Comparison of ENCODE assay signal across 9 cellular contexts in the genomic region with DNA sequence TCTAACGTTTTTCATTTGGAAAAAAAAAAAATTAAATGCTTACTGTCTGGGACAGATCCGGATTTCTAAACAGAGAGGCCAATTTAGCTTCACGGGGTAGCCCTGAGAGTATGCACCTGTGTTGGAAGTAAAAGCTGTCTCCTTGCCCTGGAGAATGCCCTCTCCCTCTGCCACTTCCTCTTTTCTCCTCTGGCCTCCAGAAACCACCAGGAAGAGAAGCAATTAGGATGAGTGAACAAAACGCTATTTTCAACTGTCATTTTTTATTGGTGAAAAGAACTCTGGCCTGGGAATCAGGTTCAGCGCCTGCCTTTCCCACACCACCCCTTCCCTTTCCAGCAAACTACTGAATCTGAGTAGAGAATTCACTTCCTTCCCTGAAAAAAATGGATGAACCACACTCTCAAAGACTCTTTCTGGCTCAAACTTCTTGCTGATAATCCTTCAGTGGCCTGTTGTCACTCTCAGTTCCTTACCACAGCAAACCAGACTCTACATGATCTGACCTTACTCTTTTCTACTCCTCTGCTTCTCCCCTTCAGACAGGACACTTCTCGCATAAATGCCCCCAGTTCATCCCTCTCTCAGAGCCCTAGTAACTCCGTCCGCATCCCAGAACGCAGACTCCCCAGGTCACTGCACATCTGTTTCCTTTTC. TPM values are rescaled to one million over a fixed set of nuclear protein-coding genes. Genes with fewer than 3 reads are reported as not detected.
DNase-seq lines count a peak whose midpoint lies in the region; ATAC-seq and TF ChIP-seq lines count a peak whose summit lies in the region.
"Had no signal": no experiment of that assay in that cellular context is flagged by ENCODE, and none has a peak within 500 bp of the region (broad histone marks: within the 10 kb centered on the region; RNA-seq: fewer than 3 reads in every experiment).

No MANE protein-coding gene starts in this region.

- H3K9me3 Mint-ChIP-seq in activated naive CD8-positive, alpha-beta T cell treated with anti-CD3 and anti-CD28 coated beads for 36 hours, result peaks cover 7% of the 10 kb centered on the region
- no peaks in the 10 kb centered on the region for H3K9me3 Mint-ChIP-seq in naive thymus-derived CD8-positive, alpha-beta T cell

- peak overlapping the region; percentile 13 for H2BK5ac ChIP-seq in IMR-90 (ENCODE audit: low read depth, low read length, poor library complexity, severe bottlenecking)

- H3K9me1 ChIP-seq in IMR-90 (ENCODE audit: insufficient read depth, low read length), result peaks cover 49% of the 10 kb centered on the region

- peaks cover 44% of the 10 kb centered on the region for H3K36me3 Mint-ChIP-seq in activated naive CD8-positive, alpha-beta T cell treated with anti-CD3 and anti-CD28 coated beads for 36 hours
- peaks cover 0 to 19% (median 12%) of the 10 kb centered on the region in 3 donors for H3K36me3 Mint-ChIP-seq in naive thymus-derived CD8-positive, alpha-beta T cell

- H3K4me1 Mint-ChIP-seq in activated naive CD8-positive, alpha-beta T cell treated with anti-CD3 and anti-CD28 coated beads for 36 hours, result peaks cover 72% of the 10 kb centered on the region
- H3K4me1 Mint-ChIP-seq in naive thymus-derived CD8-positive, alpha-beta T cell, result peaks cover 40 to 92% (median 88%) of the 10 kb centered on the region in 4 donors

- no peak for TF ChIP-seq RAD21 in IMR-90 (IDR thresholded peaks at IDR 0.05; ENCODE audit: low read length)

- in situ Hi-C loops in IMR-90 (cut with MboI; ENCODE audit: low sequenced_read_pairs), result no loop called here

- H3K9ac ChIP-seq in IMR-90 (ENCODE audit: low read depth, low read length), result no peak overlapping the region

- no peak overlapping the region for H4K5ac ChIP-seq in IMR-90 (ENCODE audit: low read depth, low read length)

- H3K36me3 ChIP-seq in IMR-90 (ENCODE audit: control insufficient read depth, insufficient read depth, low read length), result peaks cover 4% of the 10 kb centered on the region; the same call in 1 of the 2 replicates

- no peak for TF ChIP-seq POLR2A in IMR-90 (IDR thresholded peaks at IDR 0.05; ENCODE audit: low read depth, low read length)

- dilution Hi-C loops in IMR-90 (cut with HindIII; ENCODE audit: low sequenced_read_pairs, unreplicated experiment), result no loop called here

- peak overlapping the region; percentile 50 for H3K27ac Mint-ChIP-seq in activated naive CD8-positive, alpha-beta T cell treated with anti-CD3 and anti-CD28 coated beads for 36 hours
- H3K27ac Mint-ChIP-seq in naive thymus-derived CD8-positive, alpha-beta T cell, result peak overlapping the region; percentile 66 to 98 (median 84)

- H4K20me1 ChIP-seq in IMR-90 (ENCODE audit: insufficient read depth, low read length), result peaks cover 93% of the 10 kb centered on the region

- no peak overlapping the region for H2AFZ ChIP-seq in IMR-90 (replicated peaks; ENCODE audit: low read length, poor library complexity)

- no peak overlapping the region for H3K18ac ChIP-seq in IMR-90 (ENCODE audit: low read depth, low read length)

- no peak overlapping the region for H3K4ac ChIP-seq in IMR-90 (ENCODE audit: low read depth, low read length)

- peaks cover 19 to 92% of the 10 kb centered on the region in 2 experiments for H3K79me1 ChIP-seq in IMR-90 (ENCODE audit: low read depth in 1 of 2, low read length in 2 of 2)

- TF ChIP-seq CTCF in IMR-90 (conservative IDR thresholded peaks at IDR 0.05; ENCODE audit: low read depth, low read length), result no peak

- CTCF ChIA-PET in IMR-90 (lab: Yijun Ruan, JAX), result no interaction called here

- POLR2A ChIA-PET in IMR-90 (lab: Charles Lee; ENCODE audit: unreplicated experiment), result no interaction called here
- POLR2A ChIA-PET in naive thymus-derived CD8-positive, alpha-beta T cell (lab: Charles Lee), result interaction anchor here (3.8 kb wide), 1 partner anchor 29 kb away, joined by 24 read pairs; the partner anchor contains the start of gene KLF7

- intact Hi-C loops in IMR-90 (cut with micrococcal nuclease), result no loop called here

- 84% methylated on average over 4 of the region's 9 CpGs; no CpG with 5 or more reads in 1 of the 2 experiments for WGBS in IMR-90 (ENCODE audit: extremely low coverage in 2 of 2, insufficient read length in 1 of 2), 2 experiments

- peak; percentile 47 for DNase-seq in CD1c-positive myeloid dendritic cell (ENCODE audit: extremely low spot score)
- no peak for DNase-seq in IMR-90
- no peak for DNase-seq in activated naive CD8-positive, alpha-beta T cell treated with anti-CD3 and anti-CD28 coated beads for 36 hours
- no peak for DNase-seq in naive thymus-derived CD8-positive, alpha-beta T cell
- no peak for DNase-seq in NCI-H524 (lab: John Stamatoyannopoulos, UW)
- DNase-seq in anterior cingulate cortex (lab: John Stamatoyannopoulos, UW), result no peak
- DNase-seq in NCI-H1436 (lab: John Stamatoyannopoulos, UW), result no peak
- DNase-seq: SHP77 treated with DMSO at 0.1 percent for 48 hours had no signal

- H3K27ac ChIP-seq in IMR-90 (ENCODE audit: insufficient read depth, low read length), result no peak overlapping the region

- BruUV-seq in IMR-90 (replicated peaks; lab: Mats Ljungman, UMichigan), result no TSS peak

- no peak overlapping the region for H2BK15ac ChIP-seq in IMR-90 (ENCODE audit: low read depth, low read length)

- ATAC-seq in IMR-90 (ENCODE audit: low read depth), result no peak
- peak; percentile 27 to 31 for ATAC-seq in naive thymus-derived CD8-positive, alpha-beta T cell
- ATAC-seq in GM19395 (IDR thresholded peaks at IDR 0.05; ENCODE audit: unreplicated experiment), result no peak

- no peak overlapping the region for H2AK5ac ChIP-seq in IMR-90 (ENCODE audit: low read depth, low read length)

- no peak overlapping the region for H2BK120ac ChIP-seq in IMR-90 (ENCODE audit: low read depth, low read length)

- H3K56ac ChIP-seq in IMR-90 (ENCODE audit: extremely low read depth, insufficient read depth, low read length), result no peak overlapping the region

- no peaks in the 10 kb centered on the region for H3K9me3 ChIP-seq in IMR-90 (ENCODE audit: control insufficient read depth, insufficient read depth, low read length)

- no peaks in the 10 kb centered on the region for H3K27me3 ChIP-seq in IMR-90 (ENCODE audit: control insufficient read depth, insufficient read depth, low read length)

- peak overlapping the region; percentile 5; the same call in 1 of the 2 replicates for H3K4me2 ChIP-seq in IMR-90 (ENCODE audit: low read depth, low read length)

- no peak overlapping the region for H3K4me3 ChIP-seq in IMR-90 (ENCODE audit: insufficient read depth, low read depth, low read length)

- no peak overlapping the region for H2AK9ac ChIP-seq in IMR-90 (replicated peaks; ENCODE audit: low read depth, low read length, poor library complexity)

- H4K8ac ChIP-seq in IMR-90 (ENCODE audit: low read depth in 2 of 2, low read length in 2 of 2), result no peak overlapping the region

- H3K4me1 ChIP-seq in IMR-90 (ENCODE audit: control insufficient read depth, insufficient read depth, low read length), result peaks cover 40% of the 10 kb centered on the region

- H2BK20ac ChIP-seq in IMR-90 (ENCODE audit: low read depth, low read length), result no peak overlapping the region

- H3K23ac ChIP-seq in IMR-90 (ENCODE audit: low read depth, low read length), result peak overlapping the region; percentile 88; the same call in 1 of the 2 replicates

- no peaks in the 10 kb centered on the region for H3K27me3 Mint-ChIP-seq in activated naive CD8-positive, alpha-beta T cell treated with anti-CD3 and anti-CD28 coated beads for 36 hours
- H3K27me3 Mint-ChIP-seq in naive thymus-derived CD8-positive, alpha-beta T cell, result no peaks in the 10 kb centered on the region

- no peak overlapping the region for H4K91ac ChIP-seq in IMR-90 (ENCODE audit: insufficient read depth, low read depth, low read length)

- peak overlapping the region; percentile 23 for H3K4me3 Mint-ChIP-seq in activated naive CD8-positive, alpha-beta T cell treated with anti-CD3 and anti-CD28 coated beads for 36 hours
- peak overlapping the region in 9 of 10 donors; percentile 15 to 83 (median 54) for H3K4me3 Mint-ChIP-seq in naive thymus-derived CD8-positive, alpha-beta T cell

- peak overlapping the region; percentile 36 for H3K14ac ChIP-seq in IMR-90 (replicated peaks; ENCODE audit: low read depth, low read length)

TF ChIP-seq in IMR-90, 13 proteins besides CTCF, POLR2A, EP300 and RAD21:
- TF ChIP-seq SMC3 (IDR thresholded peaks at IDR 0.05; ENCODE audit: low read depth, low read length) (no peak), FOS (IDR thresholded peaks at IDR 0.05; ENCODE audit: low read depth, low read length) (no peak), MXI1 (IDR thresholded peaks at IDR 0.05; ENCODE audit: borderline replicate concordance, low read depth, low read length) (no peak), RFX5 (IDR thresholded peaks at IDR 0.05; ENCODE audit: low read depth, low read length) (no peak), CHD1 (IDR thresholded peaks at IDR 0.05; ENCODE audit: low read depth, low read length) (no peak)
- TF ChIP-seq, protein P1, sequence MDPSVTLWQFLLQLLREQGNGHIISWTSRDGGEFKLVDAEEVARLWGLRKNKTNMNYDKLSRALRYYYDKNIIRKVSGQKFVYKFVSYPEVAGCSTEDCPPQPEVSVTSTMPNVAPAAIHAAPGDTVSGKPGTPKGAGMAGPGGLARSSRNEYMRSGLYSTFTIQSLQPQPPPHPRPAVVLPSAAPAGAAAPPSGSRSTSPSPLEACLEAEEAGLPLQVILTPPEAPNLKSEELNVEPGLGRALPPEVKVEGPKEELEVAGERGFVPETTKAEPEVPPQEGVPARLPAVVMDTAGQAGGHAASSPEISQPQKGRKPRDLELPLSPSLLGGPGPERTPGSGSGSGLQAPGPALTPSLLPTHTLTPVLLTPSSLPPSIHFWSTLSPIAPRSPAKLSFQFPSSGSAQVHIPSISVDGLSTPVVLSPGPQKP (IDR thresholded peaks at IDR 0.05; ENCODE audit: borderline replicate concordance, low read depth, low read length), result no peak
TF ChIP-seq in IMR-90: peak in this region for 0.

RNA-seq across cellular contexts. Expression of gene KLF7, which starts 29.8 kb away (rescaled TPM):
- total RNA-seq in IMR-90 (2012; rRNA removed), result 25.3 and 28.5 TPM in 2 replicates
- polyA plus RNA-seq in IMR-90 (2012; rRNA removed), result 23.1 and 24.1 TPM in 2 replicates
- polyA plus RNA-seq in IMR-90 (2012; cell fraction: cytosol; rRNA removed), result 5.1 and 8.5 TPM in 2 replicates
- polyA plus RNA-seq in IMR-90 (2012; cell fraction: nucleus; rRNA removed; ENCODE audit: low replicate concordance), result 33.0 and 75.4 TPM in 2 replicates
- 10 to 100 TPM in 1 of 2 experiments, 1 to 10 TPM in 1; 8.2 to 10.1 TPM for total RNA-seq in activated naive CD8-positive, alpha-beta T cell treated with anti-CD3 and anti-CD28 coated beads for 36 hours
- total RNA-seq in naive thymus-derived CD8-positive, alpha-beta T cell, result 10 to 100 TPM; 79.5 to 89.2 TPM
- polyA plus RNA-seq in naive thymus-derived CD8-positive, alpha-beta T cell, result 10 to 100 TPM; 15.2 to 29.6 (median 16.3) TPM

Comparison
In these comparisons a context has a peak if more than half of its experiments do, and no peak if none do; other contexts are left out.
1. ATAC-seq: peak in naive thymus-derived CD8-positive, alpha-beta T cell (2 of 2); none in IMR-90 (single experiment) and GM19395 (single experiment).